1 cellular context compared by ENCODE assay signal in the genomic region with DNA sequence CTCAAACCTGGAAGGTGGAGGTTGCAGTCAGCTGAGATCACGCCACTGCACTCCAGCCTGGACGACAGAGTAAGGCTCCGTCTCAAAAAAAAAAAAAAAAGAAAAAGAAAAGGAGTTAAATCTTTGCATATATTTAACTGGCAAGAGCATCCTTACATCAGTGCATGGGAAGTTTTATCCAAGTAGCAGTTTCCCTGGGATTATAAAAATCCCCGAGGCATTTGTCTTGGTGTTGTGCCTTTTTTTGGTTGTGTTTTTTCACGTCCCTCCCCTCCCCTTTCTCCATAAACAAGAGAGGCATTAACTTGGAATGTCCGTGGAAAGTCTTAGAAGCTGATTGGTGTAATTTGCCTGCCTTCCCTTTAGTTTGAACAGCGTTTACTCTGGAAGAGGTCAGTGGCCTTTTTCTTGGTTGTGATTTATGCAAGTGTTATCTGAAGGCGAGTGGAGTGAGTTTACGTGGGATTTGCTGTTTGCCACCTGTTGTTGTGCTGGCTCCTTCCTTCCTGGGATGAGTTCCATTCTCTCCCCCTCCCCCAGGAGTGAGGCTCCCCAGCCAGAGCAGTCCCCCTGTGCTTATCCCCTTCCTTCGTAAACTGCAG.
TF ChIP-seq lines count a peak whose summit lies in the region.

No MANE protein-coding gene starts in this region.

TF ChIP-seq in K562, 482 proteins besides CTCF, POLR2A, EP300 and RAD21:
- TF ChIP-seq PPARD (CRISPR knock-in tag; IDR thresholded peaks at IDR 0.05) (no peak), KDM1A (IDR thresholded peaks at IDR 0.05) (peak; percentile 53 to 69; a peak in 3 of 4 replicates), NR1H2 (CRISPR knock-in tag; IDR thresholded peaks at IDR 0.05) (no peak), RNF2 (IDR thresholded peaks at IDR 0.05) (no peak), ZNF589 (CRISPR knock-in tag; IDR thresholded peaks at IDR 0.05; ENCODE audit: low read depth) (no peak)
